1 cellular context compared by ENCODE assay signal in genomic region chr6:15691250-15691869, GRCh38.
TF ChIP-seq lines count a peak whose summit lies in the region.

No MANE protein-coding gene starts in this region.

TF ChIP-seq in K562, 482 proteins besides CTCF, POLR2A, EP300 and RAD21 (continued from another document and continues in another):
- TF ChIP-seq, protein P1, sequence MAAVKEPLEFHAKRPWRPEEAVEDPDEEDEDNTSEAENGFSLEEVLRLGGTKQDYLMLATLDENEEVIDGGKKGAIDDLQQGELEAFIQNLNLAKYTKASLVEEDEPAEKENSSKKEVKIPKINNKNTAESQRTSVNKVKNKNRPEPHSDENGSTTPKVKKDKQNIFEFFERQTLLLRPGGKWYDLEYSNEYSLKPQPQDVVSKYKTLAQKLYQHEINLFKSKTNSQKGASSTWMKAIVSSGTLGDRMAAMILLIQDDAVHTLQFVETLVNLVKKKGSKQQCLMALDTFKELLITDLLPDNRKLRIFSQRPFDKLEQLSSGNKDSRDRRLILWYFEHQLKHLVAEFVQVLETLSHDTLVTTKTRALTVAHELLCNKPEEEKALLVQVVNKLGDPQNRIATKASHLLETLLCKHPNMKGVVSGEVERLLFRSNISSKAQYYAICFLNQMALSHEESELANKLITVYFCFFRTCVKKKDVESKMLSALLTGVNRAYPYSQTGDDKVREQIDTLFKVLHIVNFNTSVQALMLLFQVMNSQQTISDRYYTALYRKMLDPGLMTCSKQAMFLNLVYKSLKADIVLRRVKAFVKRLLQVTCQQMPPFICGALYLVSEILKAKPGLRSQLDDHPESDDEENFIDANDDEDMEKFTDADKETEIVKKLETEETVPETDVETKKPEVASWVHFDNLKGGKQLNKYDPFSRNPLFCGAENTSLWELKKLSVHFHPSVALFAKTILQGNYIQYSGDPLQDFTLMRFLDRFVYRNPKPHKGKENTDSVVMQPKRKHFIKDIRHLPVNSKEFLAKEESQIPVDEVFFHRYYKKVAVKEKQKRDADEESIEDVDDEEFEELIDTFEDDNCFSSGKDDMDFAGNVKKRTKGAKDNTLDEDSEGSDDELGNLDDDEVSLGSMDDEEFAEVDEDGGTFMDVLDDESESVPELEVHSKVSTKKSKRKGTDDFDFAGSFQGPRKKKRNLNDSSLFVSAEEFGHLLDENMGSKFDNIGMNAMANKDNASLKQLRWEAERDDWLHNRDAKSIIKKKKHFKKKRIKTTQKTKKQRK (IDR thresholded peaks at IDR 0.05; ENCODE audit: borderline replicate concordance, low read depth, low read length), result no peak
- TF ChIP-seq ZBTB1 (CRISPR knock-in tag; IDR thresholded peaks at IDR 0.05; ENCODE audit: borderline replicate concordance, low read depth) (no peak), FOXK2 (conservative IDR thresholded peaks at IDR 0.05 in 1 of 2, IDR thresholded peaks at IDR 0.05 in 1 of 2; ENCODE audit: low read depth in 2 of 2) (0 out of 4 replicates have a peak, but pooled peaks of 1 of the 2 experiments have one; percentile 25), CTCFL (IDR thresholded peaks at IDR 0.05; ENCODE audit: borderline replicate concordance, insufficient read depth, low read depth, low read length, poor library complexity, severe bottlenecking) (peak; percentile 41), C11orf30 (IDR thresholded peaks at IDR 0.05; ENCODE audit: low read depth) (no peak), FOXJ3 (CRISPR knock-in tag; IDR thresholded peaks at IDR 0.05) (no peak), PURB (CRISPR knock-in tag; IDR thresholded peaks at IDR 0.05; ENCODE audit: low read depth) (no peak), SRF (CRISPR knock-in tag; IDR thresholded peaks at IDR 0.05) (0 out of 4 replicates have a peak, but pooled peaks of 1 of the 2 experiments have one; percentile 25), STAT5A (IDR thresholded peaks at IDR 0.05; ENCODE audit: borderline replicate concordance, low read length) (no peak), EGR1 (conservative IDR thresholded peaks at IDR 0.05) (no peak), PCBP2 (IDR thresholded peaks at IDR 0.05; ENCODE audit: low read depth, low read length, poor library complexity, severe bottlenecking) (no peak), GTF2E2 (tag; IDR thresholded peaks at IDR 0.05) (no peak), THRAP3 (IDR thresholded peaks at IDR 0.05; ENCODE audit: borderline replicate concordance) (no peak), ZNF232 (CRISPR knock-in tag; IDR thresholded peaks at IDR 0.05) (no peak), POLR2B (IDR thresholded peaks at IDR 0.05; ENCODE audit: low read depth, partially characterized antibody) (no peak), NBN (IDR thresholded peaks at IDR 0.05; ENCODE audit: low read depth) (0 out of 2 replicates have a peak, but pooled peaks have one; percentile 23), ZNF79 (CRISPR knock-in tag; IDR thresholded peaks at IDR 0.05; ENCODE audit: low read depth) (no peak), TEAD1 (CRISPR knock-in tag; IDR thresholded peaks at IDR 0.05) (peak; percentile 12 to 91; a peak in 1 of 4 replicates), ATF7 (IDR thresholded peaks at IDR 0.05) (0 out of 2 replicates have a peak, but pooled peaks have one; percentile 40), CBFA2T2 (conservative IDR thresholded peaks at IDR 0.05) (no peak), MCM2 (IDR thresholded peaks at IDR 0.05; ENCODE audit: low read depth) (no peak), HCFC1 (IDR thresholded peaks at IDR 0.05; ENCODE audit: low read depth, low read length) (peak; percentile 51; the same call in 1 of the 2 replicates), FUS (optimal IDR thresholded peaks at IDR 0.05; ENCODE audit: low read depth, low read length) (no peak), CREM (IDR thresholded peaks at IDR 0.05; ENCODE audit: low read depth) (peak; percentile 80), CBX5 (IDR thresholded peaks at IDR 0.05; ENCODE audit: borderline replicate concordance, low read depth) (no peak; the same call in 1 of the 2 replicates), NR3C1 (CRISPR knock-in tag; IDR thresholded peaks at IDR 0.05) (no peak), ZNF263 (CRISPR knock-in tag; IDR thresholded peaks at IDR 0.05; ENCODE audit: borderline replicate concordance) (no peak; the same call in 1 of the 2 replicates), RHOXF2B (CRISPR knock-in tag; conservative IDR thresholded peaks at IDR 0.05) (no peak), CC2D1A (IDR thresholded peaks at IDR 0.05) (peak; percentile 95), HMG20B (CRISPR knock-in tag; IDR thresholded peaks at IDR 0.05) (no peak), ZNF354B (CRISPR knock-in tag; IDR thresholded peaks at IDR 0.05) (no peak), NELFE (IDR thresholded peaks at IDR 0.05; ENCODE audit: insufficient read depth, insufficient read length) (no peak), POLR2AphosphoS2 (IDR thresholded peaks at IDR 0.05; ENCODE audit: low read length) (no peak), XRCC3 (IDR thresholded peaks at IDR 0.05) (no peak), MLLT1 (IDR thresholded peaks at IDR 0.05) (0 out of 4 replicates have a peak, but pooled peaks of 1 of the 2 experiments have one; percentile 59), ZNF551 (CRISPR knock-in tag; IDR thresholded peaks at IDR 0.05) (no peak), ZNF764 (CRISPR knock-in tag; IDR thresholded peaks at IDR 0.05; ENCODE audit: low read depth) (no peak), ILK (tag; IDR thresholded peaks at IDR 0.05; ENCODE audit: borderline replicate concordance, low read depth) (no peak), ZNF347 (CRISPR knock-in tag; IDR thresholded peaks at IDR 0.05; ENCODE audit: low read depth) (no peak), JUN (IDR thresholded peaks at IDR 0.05; ENCODE audit: borderline replicate concordance, low read depth, low read length) (peak; percentile 67; the same call in 1 of the 2 replicates), JUN (CRISPR knock-in tag; IDR thresholded peaks at IDR 0.05; ENCODE audit: borderline replicate concordance) (no peak), ZBTB9 (CRISPR knock-in tag; IDR thresholded peaks at IDR 0.05) (no peak), NR2F6 (CRISPR knock-in tag; IDR thresholded peaks at IDR 0.05) (no peak), CREB5 (CRISPR knock-in tag; IDR thresholded peaks at IDR 0.05) (no peak), RBM25 (IDR thresholded peaks at IDR 0.05; ENCODE audit: low read depth, low read length, severe bottlenecking) (no peak), IFI16 (CRISPR knock-in tag; IDR thresholded peaks at IDR 0.05) (no peak), HNRNPUL1 (IDR thresholded peaks at IDR 0.05; ENCODE audit: low read length) (no peak), KAT8 (IDR thresholded peaks at IDR 0.05; ENCODE audit: low read depth) (no peak), DDX20 (tag; IDR thresholded peaks at IDR 0.05; ENCODE audit: low read depth) (no peak)
- TF ChIP-seq, protein P2, sequence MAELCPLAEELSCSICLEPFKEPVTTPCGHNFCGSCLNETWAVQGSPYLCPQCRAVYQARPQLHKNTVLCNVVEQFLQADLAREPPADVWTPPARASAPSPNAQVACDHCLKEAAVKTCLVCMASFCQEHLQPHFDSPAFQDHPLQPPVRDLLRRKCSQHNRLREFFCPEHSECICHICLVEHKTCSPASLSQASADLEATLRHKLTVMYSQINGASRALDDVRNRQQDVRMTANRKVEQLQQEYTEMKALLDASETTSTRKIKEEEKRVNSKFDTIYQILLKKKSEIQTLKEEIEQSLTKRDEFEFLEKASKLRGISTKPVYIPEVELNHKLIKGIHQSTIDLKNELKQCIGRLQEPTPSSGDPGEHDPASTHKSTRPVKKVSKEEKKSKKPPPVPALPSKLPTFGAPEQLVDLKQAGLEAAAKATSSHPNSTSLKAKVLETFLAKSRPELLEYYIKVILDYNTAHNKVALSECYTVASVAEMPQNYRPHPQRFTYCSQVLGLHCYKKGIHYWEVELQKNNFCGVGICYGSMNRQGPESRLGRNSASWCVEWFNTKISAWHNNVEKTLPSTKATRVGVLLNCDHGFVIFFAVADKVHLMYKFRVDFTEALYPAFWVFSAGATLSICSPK (IDR thresholded peaks at IDR 0.05; ENCODE audit: borderline replicate concordance), result no peak
- TF ChIP-seq, protein P3, sequence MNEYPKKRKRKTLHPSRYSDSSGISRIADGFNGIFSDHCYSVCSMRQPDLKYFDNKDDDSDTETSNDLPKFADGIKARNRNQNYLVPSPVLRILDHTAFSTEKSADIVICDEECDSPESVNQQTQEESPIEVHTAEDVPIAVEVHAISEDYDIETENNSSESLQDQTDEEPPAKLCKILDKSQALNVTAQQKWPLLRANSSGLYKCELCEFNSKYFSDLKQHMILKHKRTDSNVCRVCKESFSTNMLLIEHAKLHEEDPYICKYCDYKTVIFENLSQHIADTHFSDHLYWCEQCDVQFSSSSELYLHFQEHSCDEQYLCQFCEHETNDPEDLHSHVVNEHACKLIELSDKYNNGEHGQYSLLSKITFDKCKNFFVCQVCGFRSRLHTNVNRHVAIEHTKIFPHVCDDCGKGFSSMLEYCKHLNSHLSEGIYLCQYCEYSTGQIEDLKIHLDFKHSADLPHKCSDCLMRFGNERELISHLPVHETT (CRISPR knock-in tag; conservative IDR thresholded peaks at IDR 0.05 in 1 of 2, IDR thresholded peaks at IDR 0.05 in 1 of 2), result no peak
- TF ChIP-seq, protein P4, sequence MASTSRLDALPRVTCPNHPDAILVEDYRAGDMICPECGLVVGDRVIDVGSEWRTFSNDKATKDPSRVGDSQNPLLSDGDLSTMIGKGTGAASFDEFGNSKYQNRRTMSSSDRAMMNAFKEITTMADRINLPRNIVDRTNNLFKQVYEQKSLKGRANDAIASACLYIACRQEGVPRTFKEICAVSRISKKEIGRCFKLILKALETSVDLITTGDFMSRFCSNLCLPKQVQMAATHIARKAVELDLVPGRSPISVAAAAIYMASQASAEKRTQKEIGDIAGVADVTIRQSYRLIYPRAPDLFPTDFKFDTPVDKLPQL (IDR thresholded peaks at IDR 0.05; ENCODE audit: extremely low read depth, insufficient read length), result no peak
- TF ChIP-seq, protein P5, sequence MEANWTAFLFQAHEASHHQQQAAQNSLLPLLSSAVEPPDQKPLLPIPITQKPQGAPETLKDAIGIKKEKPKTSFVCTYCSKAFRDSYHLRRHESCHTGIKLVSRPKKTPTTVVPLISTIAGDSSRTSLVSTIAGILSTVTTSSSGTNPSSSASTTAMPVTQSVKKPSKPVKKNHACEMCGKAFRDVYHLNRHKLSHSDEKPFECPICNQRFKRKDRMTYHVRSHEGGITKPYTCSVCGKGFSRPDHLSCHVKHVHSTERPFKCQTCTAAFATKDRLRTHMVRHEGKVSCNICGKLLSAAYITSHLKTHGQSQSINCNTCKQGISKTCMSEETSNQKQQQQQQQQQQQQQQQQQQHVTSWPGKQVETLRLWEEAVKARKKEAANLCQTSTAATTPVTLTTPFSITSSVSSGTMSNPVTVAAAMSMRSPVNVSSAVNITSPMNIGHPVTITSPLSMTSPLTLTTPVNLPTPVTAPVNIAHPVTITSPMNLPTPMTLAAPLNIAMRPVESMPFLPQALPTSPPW (CRISPR knock-in tag; IDR thresholded peaks at IDR 0.05), result peak; percentile 60; the same call in 1 of the 2 replicates
